ENCODE assay signal across 9 cellular contexts in the genomic region with DNA sequence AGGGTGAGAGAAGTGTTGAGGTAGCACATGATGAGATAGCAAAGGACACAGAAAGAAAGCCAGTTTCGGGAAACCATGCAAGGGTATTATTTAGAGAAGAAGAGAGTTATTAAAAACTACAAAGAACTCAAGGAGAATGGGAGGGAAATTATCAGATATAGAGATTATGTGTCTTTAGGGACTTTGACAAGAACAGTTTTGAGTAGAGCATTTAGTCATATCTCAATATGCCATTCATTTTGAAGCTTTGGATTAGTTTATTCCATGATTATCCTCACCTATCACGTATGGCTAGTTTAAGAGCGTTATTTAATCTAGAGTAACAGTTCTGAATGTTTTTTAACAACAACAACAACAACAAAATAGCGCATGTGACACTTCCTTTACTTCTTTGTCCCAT.
"Had no signal": no experiment of that assay in that cellular context is flagged by ENCODE, and none has a peak within 500 bp of the region (broad histone marks: within the 10 kb centered on the region; RNA-seq: fewer than 3 reads in every experiment).

No MANE protein-coding gene starts in this region.

- H3K4me3 Mint-ChIP-seq: GM23338, H9, HFFc6 had no signal

- H3K9ac ChIP-seq: GM23248 had no signal

- DNase-seq: GM23248, GOT3, H7, H9, HCEC 1CT, HFFc6 had no signal

- H3K4me2 ChIP-seq: GM23338 had no signal

- H3K4me3 ChIP-seq: GM23248, GM23338, HAP-1 had no signal

- H3K9me3 ChIP-seq: HAP-1 had no signal

- ATAC-seq: GM23338, HCT116 had no signal

- H2AFZ ChIP-seq: GM23248, GM23338 had no signal

- H3K4me1 ChIP-seq: HAP-1 had no signal

- H3K36me3 ChIP-seq: HAP-1 had no signal

- H3K27ac Mint-ChIP-seq: GM23338, H9, HFFc6 had no signal

- H3K9me3 Mint-ChIP-seq: GM23338, H9, HFFc6 had no signal

- H3K27ac ChIP-seq: GM23248 had no signal
